8 cellular contexts compared by ENCODE assay signal in the genomic region with DNA sequence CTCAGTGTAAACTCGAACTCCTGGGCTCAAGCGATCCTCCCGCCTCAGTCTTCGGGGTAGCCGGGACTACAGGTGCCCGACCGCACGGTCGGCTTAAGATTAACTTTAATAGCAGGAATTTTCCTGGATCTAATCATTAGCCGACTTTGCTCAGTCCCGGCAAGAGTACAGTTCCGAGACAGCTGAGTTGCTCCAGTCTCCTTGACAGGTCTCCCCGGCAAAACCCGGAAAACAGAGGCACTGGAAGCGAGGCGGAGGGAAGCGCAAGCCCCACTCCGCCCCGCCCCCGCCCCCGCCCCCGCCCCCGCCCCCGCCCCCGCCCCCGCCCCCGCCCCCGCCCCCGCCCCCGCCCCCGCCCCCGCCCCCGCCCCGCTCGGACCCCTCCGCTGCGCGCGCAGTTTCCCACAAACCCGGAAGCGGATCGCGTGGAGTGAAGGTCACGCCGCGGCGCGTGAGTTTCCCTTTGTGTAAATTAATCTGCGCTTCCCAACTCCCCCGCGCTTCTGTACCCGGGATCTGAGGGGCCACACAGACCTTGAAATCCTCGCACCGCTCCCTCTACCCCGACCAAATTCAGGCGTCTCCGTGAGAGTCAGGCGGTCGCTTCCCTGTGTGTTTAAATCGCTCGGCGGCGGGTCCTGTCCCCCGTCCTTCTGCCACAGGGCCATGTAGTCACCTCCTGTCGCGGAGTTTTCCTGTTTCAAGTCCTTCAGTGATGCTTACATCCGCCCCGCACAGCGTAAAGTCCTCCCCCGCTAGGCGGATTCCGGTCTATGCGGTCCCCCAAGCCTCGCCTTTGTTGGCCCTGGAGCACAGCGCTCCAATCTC. TPM values are rescaled to one million over a fixed set of nuclear protein-coding genes. Genes with fewer than 3 reads are reported as not detected.
DNase-seq lines count a peak whose midpoint lies in the region; ATAC-seq and TF ChIP-seq lines count a peak whose summit lies in the region.

Gene ZNF480 (plus strand): TSS at position 397 of the 828 bp plus-strand sequence. CDS start 3,244 bp downstream, outside the sequence.

- H3K27me3 Mint-ChIP-seq in activated T-cell treated with anti-CD3 and anti-CD28 coated beads, Interleukin-2, amount 50 U/mL, for 4 hours (ENCODE audit: low read depth) = no peaks in the 10 kb centered on the region

- H3K4me1 Mint-ChIP-seq in activated T-cell treated with anti-CD3 and anti-CD28 coated beads, Interleukin-2, amount 50 U/mL, for 4 hours (ENCODE audit: low read depth) = peaks cover 16% of the 10 kb centered on the region

- H2AFZ ChIP-seq in PC-9 = peak within 1 kb of the TSS; percentile 96

- H3K36me3 ChIP-seq in PC-9 (ENCODE audit: low read depth) (peaks cover 29% of the 10 kb centered on the region), mucosa of stomach (ENCODE audit: control insufficient read depth, insufficient read depth, low read length) (no peaks in the 10 kb centered on the region)

- no peaks in the 10 kb centered on the region for H4K20me1 ChIP-seq in PC-9 (ENCODE audit: insufficient read depth)

- peak within 1 kb of the TSS; percentile 96 for H3K4me3 ChIP-seq in Jurkat, Clone E6-1 (ENCODE audit: low read length)
- peak within 1 kb of the TSS; percentile 74 for H3K4me3 ChIP-seq in PC-9
- H3K4me3 ChIP-seq in mucosa of stomach (ENCODE audit: low read length) = peak within 1 kb of the TSS; percentile 87

- H3K9me3 Mint-ChIP-seq in activated T-cell treated with anti-CD3 and anti-CD28 coated beads, Interleukin-2, amount 50 U/mL, for 4 hours = peaks cover 37% of the 10 kb centered on the region

- intact Hi-C loops in PC-9 (cut with micrococcal nuclease; ENCODE audit: unreplicated experiment) = loop anchor here (1.0 kb wide), 1 partner anchor 72 kb away; the partner anchor contains the start of gene ZNF880

- H3K9ac ChIP-seq in mucosa of stomach (ENCODE audit: low read length) = peak within 1 kb of the TSS; percentile 97

- H3K27me3 ChIP-seq in PC-9 (ENCODE audit: insufficient read depth, low read depth) (no peaks in the 10 kb centered on the region), mucosa of stomach (ENCODE audit: control insufficient read depth, insufficient read depth, low read length) (no peaks in the 10 kb centered on the region)

- CTCF ChIA-PET in PC-9 (lab: Charles Lee) = no interaction called here

- BruUV-seq in PC-9 (replicated peaks; lab: Mats Ljungman, UMichigan) = TSS peak; percentile 90

- H3K4me2 ChIP-seq in PC-9 = peak within 1 kb of the TSS; percentile 99

- H3K27ac ChIP-seq in PC-9 = peak within 1 kb of the TSS; percentile 38

- peaks cover 50% of the 10 kb centered on the region; the same call in 1 of the 2 replicates for H3K9me3 ChIP-seq in PC-9 (ENCODE audit: insufficient read depth, low read depth)
- no peaks in the 10 kb centered on the region for H3K9me3 ChIP-seq in mucosa of stomach (ENCODE audit: control insufficient read depth, low read length)

- POLR2A ChIA-PET in PC-9 (lab: Charles Lee; ENCODE audit: unreplicated experiment) = interaction anchor here (0.5 kb wide), 1 partner anchor 1492 kb away, joined by 3 read pairs; no protein-coding TSS in a partner anchor

- H3K4me3 Mint-ChIP-seq in activated T-cell treated with anti-CD3 and anti-CD28 coated beads, Interleukin-2, amount 50 U/mL, for 4 hours = peak within 1 kb of the TSS; percentile 94

- TF ChIP-seq POLR2A in GM19099 (IDR thresholded peaks at IDR 0.05; ENCODE audit: extremely low read depth, insufficient read length, low read depth) = peak; percentile 72

- H3K36me3 Mint-ChIP-seq in activated T-cell treated with anti-CD3 and anti-CD28 coated beads, Interleukin-2, amount 50 U/mL, for 4 hours (ENCODE audit: insufficient read depth) = peaks cover 40% of the 10 kb centered on the region

- peaks cover 10% of the 10 kb centered on the region for H3K79me2 ChIP-seq in PC-9 (ENCODE audit: low read depth)

- no peak for TF ChIP-seq CTCF in PC-9 (conservative IDR thresholded peaks at IDR 0.05)

- no peaks in the 10 kb centered on the region for H3K9me2 ChIP-seq in PC-9 (ENCODE audit: insufficient read depth)

- H3F3A ChIP-seq in PC-9 (ENCODE audit: insufficient read depth, low read depth) = peaks cover 20% of the 10 kb centered on the region

- ATAC-seq in activated T-cell treated with anti-CD3 and anti-CD28 coated beads, Interleukin-2, amount 50 U/mL, for 4 hours = peak; percentile 90 to 92
- ATAC-seq in esophagus mucosa = peak; percentile 90

- H3K4me1 ChIP-seq in PC-9 (replicated peaks; ENCODE audit: insufficient read depth) (peaks cover 9% of the 10 kb centered on the region; the same call in 1 of the 2 replicates), mucosa of stomach (ENCODE audit: control insufficient read depth, insufficient read depth, low read length) (peaks cover 13% of the 10 kb centered on the region)

- peak; percentile 96 for DNase-seq in AG08395 (ENCODE audit: low spot score)
- DNase-seq in Jurkat, Clone E6-1 (ENCODE audit: low read depth, low spot score) = peak; percentile 69
- DNase-seq in PC-9 = peak; percentile 65 to 76
- DNase-seq in activated T-cell treated with anti-CD3 and anti-CD28 coated beads, Interleukin-2, amount 50 U/mL, for 4 hours = peak; percentile 82
- DNase-seq in stimulated activated CD8-positive, alpha-beta memory T cell treated with anti-CD3 and anti-CD28 coated beads, Interleukin-4, amount 100 ng/mL, for 24 hours (ENCODE audit: low read depth) = peak; percentile 70

RNA-seq across cellular contexts. Expression of gene ZNF480, which starts in this region (rescaled TPM):
- polyA plus RNA-seq in Jurkat, Clone E6-1 (2012; ENCODE audit: insufficient read depth, insufficient read length) = 58.0 TPM
- 8.7 and 10.2 TPM in 2 replicates for total RNA-seq in PC-9 (2021)
- total RNA-seq in activated T-cell treated with anti-CD3 and anti-CD28 coated beads, Interleukin-2, amount 50 U/mL, for 4 hours = 1 to 10 TPM; 3.1 to 5.6 (median 5.0) TPM
- total RNA-seq in esophagus mucosa = 7.2 TPM

Comparison
In these comparisons a context has a peak if more than half of its experiments do, and no peak if none do; other contexts are left out.
1. Peak in every context shown above with its lines: DNase-seq, ATAC-seq, H3K4me3 ChIP-seq and H3K27ac ChIP-seq.